Comparison of ENCODE assay signal across 24 cellular contexts in genomic region chr21:43741425-43742096, GRCh38. TPM values are rescaled to one million over a fixed set of nuclear protein-coding genes. Genes with fewer than 3 reads are reported as not detected.
DNase-seq lines count a peak whose midpoint lies in the region; ATAC-seq, FAIRE-seq and TF ChIP-seq lines count a peak whose summit lies in the region.
"Had no signal": no experiment of that assay in that cellular context is flagged by ENCODE, and none has a peak within 500 bp of the region (broad histone marks: within the 10 kb centered on the region; RNA-seq: fewer than 3 reads in every experiment).

No MANE protein-coding gene starts in this region.

- TF ChIP-seq POLR2A in A549 (IDR thresholded peaks at IDR 0.05; ENCODE audit: low read length), result no peak
- no peak for TF ChIP-seq POLR2A in K562 (conservative IDR thresholded peaks at IDR 0.05)

- 0 out of 4 replicates have a peak overlapping the region, but pooled peaks of 1 of the 2 experiments have one; percentile 55 for H3K9ac ChIP-seq in K562 (ENCODE audit: insufficient read depth in 1 of 2, low read depth in 2 of 2, low read length in 2 of 2)

- no peak overlapping the region for H3K27ac Mint-ChIP-seq in GM23338
- peak overlapping the region; percentile 53 for H3K27ac Mint-ChIP-seq in mesothelial cell of epicardium
- H3K27ac Mint-ChIP-seq: activated B cell treated with CpG ODN at 0.5 μM for 24 hours had no signal

- no peaks in the 10 kb centered on the region for H3K36me3 ChIP-seq in GM23338 (ENCODE audit: insufficient read depth)
- H3K36me3 ChIP-seq in K562 (ENCODE audit: control insufficient read depth, insufficient read depth, low read length), result peaks cover 77% of the 10 kb centered on the region; the same call in 2 of the 3 replicates
- H3K36me3 ChIP-seq in heart right ventricle, result peaks cover 0 to 69% (median 22%) of the 10 kb centered on the region in 9 donors

- H3K36me3 Mint-ChIP-seq in GM23338 (ENCODE audit: low read depth) (peaks cover 18% of the 10 kb centered on the region), mesothelial cell of epicardium (peaks cover 12% of the 10 kb centered on the region)

- no TSS peak for BruUV-seq in K562 (replicated peaks; lab: Mats Ljungman, UMichigan)

- no peaks in the 10 kb centered on the region for H3K79me2 ChIP-seq in GM23338 (replicated peaks; ENCODE audit: insufficient read depth)
- H3K79me2 ChIP-seq in K562 (ENCODE audit: control insufficient read depth, insufficient read depth, low read length), result peaks cover 32% of the 10 kb centered on the region

- H2AFZ ChIP-seq in GM23338 (no peak overlapping the region), K562 (ENCODE audit: low read depth, low read length) (no peak overlapping the region)

- H3K4me2 ChIP-seq in A549 (peak overlapping the region; percentile 42; the same call in 2 of the 3 replicates), GM23338 (no peak overlapping the region), K562 (ENCODE audit: insufficient read depth, low read length) (no peak overlapping the region)

- H3K27me3 Mint-ChIP-seq in GM23338 (ENCODE audit: insufficient read depth, low read depth, poor library complexity), result peaks cover 20% of the 10 kb centered on the region
- no peaks in the 10 kb centered on the region for H3K27me3 Mint-ChIP-seq in mesothelial cell of epicardium (ENCODE audit: low read depth)
- H3K27me3 Mint-ChIP-seq: activated B cell treated with CpG ODN at 0.5 μM for 24 hours; activated T-helper 17 cell treated with anti-CD3 and anti-CD28 coated beads, Interleukin-2, amount 50 U/mL, for 72 hours; memory B cell; naive B cell had no signal

- ATAC-seq in A549 (peak in 1 of 2 experiments; percentile 4; a peak in 2 of 6 replicates), GM23338 (peak; percentile 17; the same call in 2 of the 3 replicates), K562 (no peak), HG03378 (IDR thresholded peaks at IDR 0.05; ENCODE audit: unreplicated experiment) (no peak), heart right ventricle (no peak)
- ATAC-seq: Right ventricle myocardium inferior had no signal

- POLR2A ChIA-PET in A549 (lab: Yijun Ruan, JAX) (interaction anchor here (1.5 kb wide), 1 partner anchor 14 kb away, joined by 11 read pairs; no protein-coding TSS in a partner anchor), K562 (lab: Yijun Ruan, JAX) (interaction anchor here (1.6 to 1.7 kb wide), 2 partner anchors 13 to 20 kb away, joined by 3 to 5 read pairs; no protein-coding TSS in a partner anchor)

- WGBS in A549 (ENCODE audit: missing lambda C conversion rate), result 91% methylated on average over 9 of the region's 28 CpGs
- WGBS in K562 (ENCODE audit: insufficient coverage, low coverage, missing lambda C conversion rate), result 93% methylated on average over 15 of the region's 28 CpGs
- WGBS in heart right ventricle, 2 donors, result 64 to 81% methylated on average over 18 to 28 of the region's 28 CpGs

- H3K4me3 Mint-ChIP-seq in GM23338 (no peak overlapping the region), mesothelial cell of epicardium (peak overlapping the region; percentile 53)
- H3K4me3 Mint-ChIP-seq: activated B cell treated with CpG ODN at 0.5 μM for 24 hours; activated T-helper 17 cell treated with anti-CD3 and anti-CD28 coated beads, Interleukin-2, amount 50 U/mL, for 72 hours had no signal

- H3K4me1 ChIP-seq in A549, result peaks cover 71% of the 10 kb centered on the region
- 0 out of 2 replicates have a peak, but pooled peaks cover 3% of the 10 kb centered on the region for H3K4me1 ChIP-seq in GM23338 (ENCODE audit: insufficient read depth)
- peaks cover 26 to 57% of the 10 kb centered on the region in 2 experiments for H3K4me1 ChIP-seq in K562 (replicated peaks in 1 of 2; ENCODE audit: control insufficient read depth in 2 of 2, insufficient read depth in 2 of 2, low read length in 2 of 2)
- peaks cover 0 to 5% (median 0%) of the 10 kb centered on the region in 9 donors for H3K4me1 ChIP-seq in heart right ventricle

- CTCF ChIA-PET in A549 (lab: Yijun Ruan, JAX) (interaction anchor here (1.1 to 1.4 kb wide), 3 partner anchors 8 to 20 kb away, joined by 3 to 4 read pairs (median 4); no protein-coding TSS in a partner anchor), K562 (lab: Yijun Ruan, JAX; ENCODE audit: low intra/inter-chr PET ratio) (no interaction called here)

- intact Hi-C loops in K562 (cut with micrococcal nuclease), result no loop called here
- intact Hi-C loops in heart right ventricle (cut with DNase I), result loop anchor here in 2 of 10 donors (5.0 to 10.0 kb wide), 3 partner anchors 51 to 63 kb away; no protein-coding TSS in a partner anchor

- H3K9me3 ChIP-seq in A549, result no peaks in the 10 kb centered on the region
- no peaks in the 10 kb centered on the region for H3K9me3 ChIP-seq in K562 (replicated peaks; ENCODE audit: control insufficient read depth, insufficient read depth, low read depth, low read length)
- no peaks in the 10 kb centered on the region for H3K9me3 ChIP-seq in heart right ventricle
- H3K9me3 ChIP-seq: thyroid gland had no signal

- TF ChIP-seq RAD21 in A549 (conservative IDR thresholded peaks at IDR 0.05 in 1 of 2, IDR thresholded peaks at IDR 0.05 in 1 of 2), result no peak
- no peak for TF ChIP-seq RAD21 in K562 (CRISPR knock-in tag; conservative IDR thresholded peaks at IDR 0.05 in 1 of 2, IDR thresholded peaks at IDR 0.05 in 1 of 2)

- peaks cover 4% of the 10 kb centered on the region; the same call in 1 of the 2 replicates for H4K20me1 ChIP-seq in GM23338 (replicated peaks; ENCODE audit: insufficient read depth)
- H4K20me1 ChIP-seq in K562 (replicated peaks; ENCODE audit: control insufficient read depth, insufficient read depth, low read length), result peaks cover 18% of the 10 kb centered on the region

- TF ChIP-seq CTCF in A549 (IDR thresholded peaks at IDR 0.05), result no peak
- TF ChIP-seq CTCF in GM23338 (conservative IDR thresholded peaks at IDR 0.05; ENCODE audit: low read depth in 2 of 2), result no peak
- TF ChIP-seq CTCF in K562 (IDR thresholded peaks at IDR 0.05 in 2 of 3, conservative IDR thresholded peaks at IDR 0.05 in 1 of 3; ENCODE audit: insufficient read depth in 2 of 3, low read depth in 1 of 3, low read length in 3 of 3), result no peak
- no peak for TF ChIP-seq CTCF in mesothelial cell of epicardium (IDR thresholded peaks at IDR 0.05; ENCODE audit: unreplicated experiment)
- TF ChIP-seq CTCF in heart right ventricle (IDR thresholded peaks at IDR 0.05), result no peak

- H3K27ac ChIP-seq in A549 (peak overlapping the region; percentile 33 to 79; a peak in 3 of 6 replicates), GM23338 (ENCODE audit: low read depth) (0 out of 2 replicates have a peak overlapping the region, but pooled peaks have one; percentile 50), K562 (ENCODE audit: extremely low read depth, low read depth, low read length) (no peak overlapping the region), heart right ventricle (no peak overlapping the region)

- H3K27me3 ChIP-seq in GM23338 (ENCODE audit: insufficient read depth), result no peaks in the 10 kb centered on the region
- H3K27me3 ChIP-seq in K562 (ENCODE audit: control insufficient read depth in 2 of 2, insufficient read depth in 2 of 2, low read length in 2 of 2), result no peaks in the 10 kb centered on the region
- no peaks in the 10 kb centered on the region for H3K27me3 ChIP-seq in heart right ventricle
- H3K27me3 ChIP-seq: thyroid gland had no signal

- no peak for DNase-seq in A549 (ENCODE audit: low read depth in 1 of 2, low spot score in 1 of 2)
- peak; percentile 51 for DNase-seq in GM23338 (ENCODE audit: low spot score)
- DNase-seq in K562 (ENCODE audit: extremely low read depth in 1 of 4, low spot score in 3 of 4), result no peak
- DNase-seq in mesothelial cell of epicardium (ENCODE audit: low spot score in 2 of 2, unreplicated experiment in 2 of 2), result no peak
- no peak for DNase-seq in SK-N-DZ (ENCODE audit: low spot score)
- DNase-seq in AG08396 (ENCODE audit: low spot score), result no peak
- DNase-seq in heart right ventricle, result no peak
- DNase-seq: activated B cell treated with CpG ODN at 0.5 μM for 24 hours; activated CD8-positive, alpha-beta memory T cell treated with anti-CD3 and anti-CD28 coated beads, Interleukin-2, amount 50 U/mL, for 4 hours; aorta; central memory CD4-positive, alpha-beta T cell; kidney glomerular epithelial cell; MV-4-11; naive B cell; NCI-H2171; stimulated activated CD4-positive, alpha-beta T cell treated with anti-CD3 and anti-CD28 coated beads, Interleukin-12 subunit alpha, Interleukin-12 subunit beta, amount 100 ng/mL, for 4 hours; stimulated activated naive CD4-positive, alpha-beta T cell treated with Interleukin-2 at 50 U/mL for 16 hours had no signal

- H3K4me3 ChIP-seq in A549, result no peak overlapping the region
- no peak overlapping the region for H3K4me3 ChIP-seq in GM23338
- no peak overlapping the region for H3K4me3 ChIP-seq in K562
- no peak overlapping the region for H3K4me3 ChIP-seq in heart right ventricle
- H3K4me3 ChIP-seq: thyroid gland had no signal

- in situ Hi-C loops in K562 (cut with MboI), result no loop called here

- H3K4me1 Mint-ChIP-seq in GM23338, result peaks cover 15% of the 10 kb centered on the region
- H3K4me1 Mint-ChIP-seq in mesothelial cell of epicardium, result peaks cover 10% of the 10 kb centered on the region

- no peaks in the 10 kb centered on the region for H3K9me2 ChIP-seq in GM23338 (ENCODE audit: insufficient read depth)

- no peak for TF ChIP-seq EP300 in A549 (IDR thresholded peaks at IDR 0.05)
- no peak for TF ChIP-seq EP300 in K562 (IDR thresholded peaks at IDR 0.05; ENCODE audit: low read length)

- FAIRE-seq in A549 (lab: Jason Lieb, UNC), result no peak
- no peak for FAIRE-seq in K562 (lab: Jason Lieb, UNC)
- FAIRE-seq: D721Med had no signal

- peaks cover 11% of the 10 kb centered on the region for H3K9me1 ChIP-seq in K562 (ENCODE audit: control insufficient read depth, insufficient read depth, low read length)

- H3K9me3 Mint-ChIP-seq in GM23338 (no peaks in the 10 kb centered on the region), mesothelial cell of epicardium (no peaks in the 10 kb centered on the region)
- H3K9me3 Mint-ChIP-seq: activated B cell treated with CpG ODN at 0.5 μM for 24 hours; activated naive CD4-positive, alpha-beta T cell treated with anti-CD3 and anti-CD28 coated beads, Interleukin-2, amount 50 U/mL, for 72 hours; activated T-helper 17 cell treated with anti-CD3 and anti-CD28 coated beads, Interleukin-2, amount 50 U/mL, for 72 hours; memory B cell; naive B cell had no signal

- peaks cover 10% of the 10 kb centered on the region for H3F3A ChIP-seq in GM23338 (replicated peaks; ENCODE audit: low read depth)

RNA-seq across cellular contexts. Expression of gene PDXK, which starts 22.6 kb away (rescaled TPM):
- polyA plus RNA-seq in A549 (2011; rRNA removed) (252 and 292 TPM in 2 replicates), A549 (2017; fragmentation: RNase III; extraction: RNeasy Plus Mini Kit Qiagen cat#74134 plus additional on column Dnase treatment) (189 to 220 TPM (median 214 TPM) in 3 replicates), GM23338 (2016; fragmentation: Nextera tagmentation; extraction: Ambion mirVana) (48.6 and 53.2 TPM in 2 replicates), K562 (2011; rRNA removed) (135 and 158 TPM in 2 replicates), K562 (2014; fragmentation: Illumina TruSeq; extraction: Trizol) (80.6 and 84.8 TPM in 2 replicates), K562 (2014; fragmentation: Nextera tagmentation; extraction: Ambion mirVana) (1 to 10 TPM; 5.6 to 8.9 TPM), K562 (2014; rRNA removed) (76.5 and 103 TPM in 2 replicates), heart right ventricle (100 to 1,000 TPM in 1 of 2 donors, 10 to 100 TPM in 1; 47.8 to 102 TPM)
- polyA plus RNA-seq in A549 (2012; cell fraction: cytosol; rRNA removed), result 331 and 370 TPM in 2 replicates
- 322 and 326 TPM in 2 replicates for polyA plus RNA-seq in A549 (2012; cell fraction: nucleus; rRNA removed)
- 336 and 363 TPM in 2 replicates for polyA minus RNA-seq in A549 (2011; rRNA and poly(A)+ RNA removed)
- total RNA-seq in GM23338 (2014; rRNA removed; shearing (Covaris generic)), result 56.7 and 66.3 TPM in 2 replicates
- 130 and 265 TPM in 2 replicates for total RNA-seq in K562 (2011; cell fraction: chromatin; rRNA removed; ENCODE audit: low replicate concordance)
- total RNA-seq in K562 (2011; cell fraction: nucleolus; rRNA removed), result 121 and 125 TPM in 2 replicates
- total RNA-seq in K562 (2011; cell fraction: nucleoplasm; rRNA removed), result 113 and 116 TPM in 2 replicates
- total RNA-seq in K562 (2014; rRNA removed) (95.1 and 117 TPM in 2 replicates), K562 (2014; rRNA removed; fragmentation: Illumina TruSeq; extraction: Trizol) (57.2 and 71.2 TPM in 2 replicates), K562 (2015; rRNA removed; fragmentation: Illumina TruSeq; extraction: Trizol) (46.8 and 47.5 TPM in 2 replicates), K562 (2021) (162 TPM in 2 replicates), mesothelial cell of epicardium (79.6 to 86.2 TPM (median 81.1 TPM) in 3 replicates), heart right ventricle (100 to 1,000 TPM in 1 of 10 donors, 10 to 100 TPM in 9; 64.9 to 101 (median 73.0) TPM)
- 118 and 126 TPM in 2 replicates for polyA plus RNA-seq in K562 (2011; cell fraction: cytosol; rRNA removed)
- 116 TPM in 2 replicates for polyA plus RNA-seq in K562 (2011; cell fraction: nucleus; rRNA removed)
- 82.1 and 83.5 TPM in 2 replicates for polyA plus RNA-seq in K562 (2012)
- polyA minus RNA-seq in K562 (2011; rRNA and poly(A)+ RNA removed), result 203 and 232 TPM in 2 replicates
- polyA minus RNA-seq in K562 (2011; cell fraction: cytosol; rRNA and poly(A)+ RNA removed), result 63.0 and 91.6 TPM in 2 replicates
- polyA minus RNA-seq in K562 (2011; cell fraction: nucleus; rRNA and poly(A)+ RNA removed), result 27.7 and 39.5 TPM in 2 replicates
- 43.8 and 48.7 TPM in 2 replicates for polyA plus RNA-seq in SK-N-DZ (2014; cell fraction: cytosol; rRNA removed)
- 41.2 and 49.5 TPM in 2 replicates for polyA plus RNA-seq in SK-N-DZ (2014; cell fraction: nucleus; rRNA removed)

RNA-seq across cellular contexts. Expression of gene CSTB, which starts 34.5 kb away (rescaled TPM):
- polyA plus RNA-seq in A549 (2011; rRNA removed) (42.9 and 51.5 TPM in 2 replicates), A549 (2017; fragmentation: RNase III; extraction: RNeasy Plus Mini Kit Qiagen cat#74134 plus additional on column Dnase treatment) (94.1 to 102 TPM (median 101 TPM) in 3 replicates), GM23338 (2016; fragmentation: Nextera tagmentation; extraction: Ambion mirVana) (142 and 147 TPM in 2 replicates), K562 (2011; rRNA removed) (46.6 and 58.0 TPM in 2 replicates), K562 (2014; fragmentation: Illumina TruSeq; extraction: Trizol) (64.2 and 79.8 TPM in 2 replicates), K562 (2014; fragmentation: Nextera tagmentation; extraction: Ambion mirVana) (10 to 100 TPM; 12.4 to 17.1 TPM), K562 (2014; rRNA removed) (65.0 and 67.8 TPM in 2 replicates), heart right ventricle (10 to 100 TPM; 44.4 to 61.2 TPM)
- 90.6 and 103 TPM in 2 replicates for polyA plus RNA-seq in A549 (2012; cell fraction: cytosol; rRNA removed)
- 29.1 and 41.0 TPM in 2 replicates for polyA plus RNA-seq in A549 (2012; cell fraction: nucleus; rRNA removed)
- 16.5 and 23.7 TPM in 2 replicates for polyA minus RNA-seq in A549 (2011; rRNA and poly(A)+ RNA removed)
- 10.0 and 10.1 TPM in 2 replicates for total RNA-seq in GM23338 (2014; rRNA removed; shearing (Covaris generic))
- total RNA-seq in K562 (2011; cell fraction: chromatin; rRNA removed; ENCODE audit: low replicate concordance), result 10.6 and 21.9 TPM in 2 replicates
- total RNA-seq in K562 (2011; cell fraction: nucleolus; rRNA removed), result 19.5 and 22.0 TPM in 2 replicates
- total RNA-seq in K562 (2011; cell fraction: nucleoplasm; rRNA removed), result 18.3 and 24.3 TPM in 2 replicates
- total RNA-seq in K562 (2014; rRNA removed) (23.1 and 29.0 TPM in 2 replicates), K562 (2014; rRNA removed; fragmentation: Illumina TruSeq; extraction: Trizol) (20.8 and 21.1 TPM in 2 replicates), K562 (2015; rRNA removed; fragmentation: Illumina TruSeq; extraction: Trizol) (31.7 and 34.9 TPM in 2 replicates), K562 (2021) (43.5 and 48.1 TPM in 2 replicates), mesothelial cell of epicardium (22.4 to 23.9 TPM (median 23.3 TPM) in 3 replicates), heart right ventricle (10 to 100 TPM; 33.0 to 50.2 (median 39.2) TPM)
- 74.4 and 80.8 TPM in 2 replicates for polyA plus RNA-seq in K562 (2011; cell fraction: cytosol; rRNA removed)
- polyA plus RNA-seq in K562 (2011; cell fraction: nucleus; rRNA removed), result 36.5 and 43.3 TPM in 2 replicates
- 76.9 and 118 TPM in 2 replicates for polyA plus RNA-seq in K562 (2012)
- polyA minus RNA-seq in K562 (2011; rRNA and poly(A)+ RNA removed), result 33.5 and 37.4 TPM in 2 replicates
- 14.2 and 21.7 TPM in 2 replicates for polyA minus RNA-seq in K562 (2011; cell fraction: cytosol; rRNA and poly(A)+ RNA removed)
- 9.0 and 14.1 TPM in 2 replicates for polyA minus RNA-seq in K562 (2011; cell fraction: nucleus; rRNA and poly(A)+ RNA removed)
- polyA plus RNA-seq in SK-N-DZ (2014; cell fraction: cytosol; rRNA removed), result 8.0 and 9.6 TPM in 2 replicates
- polyA plus RNA-seq in SK-N-DZ (2014; cell fraction: nucleus; rRNA removed), result 7.8 and 9.3 TPM in 2 replicates

RNA-seq across cellular contexts. Expression of gene RRP1, which starts 47.8 kb away (rescaled TPM):
- polyA plus RNA-seq in A549 (2011; rRNA removed), result 15.4 and 16.8 TPM in 2 replicates
- 21.1 and 22.1 TPM in 2 replicates for polyA plus RNA-seq in A549 (2012; cell fraction: cytosol; rRNA removed)
- 36.0 and 38.9 TPM in 2 replicates for polyA plus RNA-seq in A549 (2012; cell fraction: nucleus; rRNA removed)
- 26.3 to 29.5 TPM (median 28.2 TPM) in 3 replicates for polyA plus RNA-seq in A549 (2017; fragmentation: RNase III; extraction: RNeasy Plus Mini Kit Qiagen cat#74134 plus additional on column Dnase treatment)
- 14.5 and 16.5 TPM in 2 replicates for polyA minus RNA-seq in A549 (2011; rRNA and poly(A)+ RNA removed)
- total RNA-seq in GM23338 (2014; rRNA removed; shearing (Covaris generic)), result 54.6 and 63.5 TPM in 2 replicates
- 33.2 and 36.5 TPM in 2 replicates for polyA plus RNA-seq in GM23338 (2016; fragmentation: Nextera tagmentation; extraction: Ambion mirVana)
- total RNA-seq in K562 (2011; cell fraction: chromatin; rRNA removed; ENCODE audit: low replicate concordance), result 200 and 398 TPM in 2 replicates
- total RNA-seq in K562 (2011; cell fraction: nucleolus; rRNA removed), result 176 and 196 TPM in 2 replicates
- 186 and 220 TPM in 2 replicates for total RNA-seq in K562 (2011; cell fraction: nucleoplasm; rRNA removed)
- total RNA-seq in K562 (2014; rRNA removed), result 68.6 and 84.3 TPM in 2 replicates
- 40.5 and 48.5 TPM in 2 replicates for total RNA-seq in K562 (2014; rRNA removed; fragmentation: Illumina TruSeq; extraction: Trizol)
- 51.6 and 52.9 TPM in 2 replicates for total RNA-seq in K562 (2015; rRNA removed; fragmentation: Illumina TruSeq; extraction: Trizol)
- total RNA-seq in K562 (2021), result 89.1 and 105 TPM in 2 replicates
- polyA plus RNA-seq in K562 (2011; rRNA removed), result 38.0 and 47.3 TPM in 2 replicates
- polyA plus RNA-seq in K562 (2011; cell fraction: cytosol; rRNA removed), result 22.9 and 23.5 TPM in 2 replicates
- polyA plus RNA-seq in K562 (2011; cell fraction: nucleus; rRNA removed), result 233 and 286 TPM in 2 replicates
- 35.6 and 62.2 TPM in 2 replicates for polyA plus RNA-seq in K562 (2012)
- polyA plus RNA-seq in K562 (2014; fragmentation: Illumina TruSeq; extraction: Trizol), result 79.7 and 97.5 TPM in 2 replicates
- polyA plus RNA-seq in K562 (2014; fragmentation: Nextera tagmentation; extraction: Ambion mirVana), result 1 to 10 TPM in 1 of 2 experiments, under 1 TPM in 1; 0.89 to 1.8 TPM
- 60.2 and 64.7 TPM in 2 replicates for polyA plus RNA-seq in K562 (2014; rRNA removed)
- polyA minus RNA-seq in K562 (2011; rRNA and poly(A)+ RNA removed), result 23.9 and 28.6 TPM in 2 replicates
- polyA minus RNA-seq in K562 (2011; cell fraction: cytosol; rRNA and poly(A)+ RNA removed), result 20.8 and 22.0 TPM in 2 replicates
- 66.5 and 104 TPM in 2 replicates for polyA minus RNA-seq in K562 (2011; cell fraction: nucleus; rRNA and poly(A)+ RNA removed)
- 41.4 to 44.5 TPM (median 42.2 TPM) in 3 replicates for total RNA-seq in mesothelial cell of epicardium
- polyA plus RNA-seq in SK-N-DZ (2014; cell fraction: cytosol; rRNA removed), result 32.7 and 45.9 TPM in 2 replicates
- polyA plus RNA-seq in SK-N-DZ (2014; cell fraction: nucleus; rRNA removed), result 93.3 and 129 TPM in 2 replicates
- total RNA-seq in heart right ventricle, result 10 to 100 TPM in 3 of 10 donors, 1 to 10 TPM in 7; 6.3 to 13.9 (median 9.3) TPM
- polyA plus RNA-seq in heart right ventricle, result 10 to 100 TPM in 1 of 2 donors, 1 to 10 TPM in 1; 7.2 to 10.7 TPM

Comparison
In these comparisons a context has a peak if more than half of its experiments do, and no peak if none do; other contexts are left out.
1. H3K27ac ChIP-seq: peak in A549 (2 of 2) and GM23338 (single experiment); none in K562 (single experiment) and heart right ventricle (0 of 10).